In genomic region chr19:56170261-56170660, GRCh38 we compare ENCODE assay signal across 15 cellular contexts. TPM values are rescaled to one million over a fixed set of nuclear protein-coding genes. Genes with fewer than 3 reads are reported as not detected.
A peak's percentile ranks its signal among the peaks of the same experiment; 100 is the strongest.
DNase-seq lines count a peak whose midpoint lies in the region; ATAC-seq, FAIRE-seq and TF ChIP-seq lines count a peak whose summit lies in the region.
"Had no signal": no experiment of that assay in that cellular context is flagged by ENCODE, and none has a peak within 500 bp of the region (broad histone marks: within the 10 kb centered on the region; RNA-seq: fewer than 3 reads in every experiment).

No MANE protein-coding gene starts in this region.

- no peaks in the 10 kb centered on the region for H4K20me1 ChIP-seq in SK-N-SH (ENCODE audit: insufficient read depth)

- no peak for TF ChIP-seq POLR2A in A549 (IDR thresholded peaks at IDR 0.05; ENCODE audit: low read length)

- no peaks in the 10 kb centered on the region; the same call in 2 of the 3 replicates for H3K9me3 ChIP-seq in A549
- no peaks in the 10 kb centered on the region for H3K9me3 ChIP-seq in SK-N-SH
- H3K9me3 ChIP-seq: prostate gland, tibial artery had no signal

- peak overlapping the region; percentile 29; the same call in 1 of the 3 replicates for H3K4me2 ChIP-seq in A549
- H3K4me2 ChIP-seq in SK-N-SH = no peak overlapping the region

- no peak overlapping the region for H2AFZ ChIP-seq in SK-N-SH (ENCODE audit: low read depth)

- H3F3A ChIP-seq in SK-N-SH (replicated peaks; ENCODE audit: insufficient read depth) = no peaks in the 10 kb centered on the region

- no peaks in the 10 kb centered on the region for H3K79me2 ChIP-seq in SK-N-SH (ENCODE audit: insufficient read depth)

- DNase-seq in A549 (ENCODE audit: low read depth in 1 of 2, low spot score in 1 of 2) = peak in 1 of 2 experiments; percentile 73
- peak; percentile 32 for DNase-seq in HTR-8/SVneo (ENCODE audit: insufficient read length, low spot score)
- DNase-seq in SK-N-SH = no peak
- DNase-seq in iris pigment epithelial cell (ENCODE audit: low read depth) = peak; percentile 52
- no peak for DNase-seq in NCI-H1694 treated with DMSO at 0.1 percent for 48 hours (lab: John Stamatoyannopoulos, UW)
- DNase-seq in HEK293T (ENCODE audit: extremely low spot score) = no peak
- DNase-seq: amygdala, NCI-H2171, tibial artery had no signal

- H3K27me3 ChIP-seq in SK-N-SH (ENCODE audit: insufficient read depth) = peaks cover 37% of the 10 kb centered on the region; the same call in 1 of the 2 replicates

- TF ChIP-seq CTCF in A549 (IDR thresholded peaks at IDR 0.05) = no peak
- no peak for TF ChIP-seq CTCF in SK-N-SH (IDR thresholded peaks at IDR 0.05)

- CTCF ChIA-PET in A549 (lab: Yijun Ruan, JAX) (interaction anchor here (0.7 to 2.1 kb wide), 4 partner anchors 9 to 170 kb away, joined by 3 to 7 read pairs (median 3); no protein-coding TSS in a partner anchor), SK-N-SH (lab: Yijun Ruan, JAX) (interaction anchor here (1.5 to 7.1 kb wide), 5 partner anchors 15 to 175 kb away, joined by 4 to 56 read pairs (median 46); no protein-coding TSS in a partner anchor), HEK293T (lab: Yijun Ruan, JAX) (no interaction called here)

- no peaks in the 10 kb centered on the region for H3K4me1 ChIP-seq in A549
- no peaks in the 10 kb centered on the region for H3K4me1 ChIP-seq in SK-N-SH (ENCODE audit: control insufficient read depth in 1 of 2, insufficient read depth in 2 of 2, low read depth in 1 of 2, low read length in 1 of 2)
- H3K4me1 ChIP-seq: prostate gland, tibial artery had no signal

- H3K27ac ChIP-seq in A549 (no peak overlapping the region), SK-N-SH (ENCODE audit: low read depth in 2 of 2, low read length in 1 of 2) (no peak overlapping the region)
- H3K27ac ChIP-seq: prostate gland, tibial artery had no signal

- FAIRE-seq in A549 (lab: Jason Lieb, UNC) (no peak), HTR-8/SVneo (lab: Jason Lieb, UNC) (no peak)

- H3K9ac ChIP-seq in SK-N-SH = no peak overlapping the region

- TF ChIP-seq EP300 in A549 (IDR thresholded peaks at IDR 0.05) (no peak), SK-N-SH (IDR thresholded peaks at IDR 0.05; ENCODE audit: borderline replicate concordance in 1 of 2, low read depth in 1 of 2, low read length in 1 of 2) (no peak)

- WGBS in A549 (ENCODE audit: missing lambda C conversion rate) = 36% methylated on average over 14 of the region's 14 CpGs
- 25% methylated on average over 14 of the region's 14 CpGs for WGBS in SK-N-SH (ENCODE audit: low lambda C conversion rate)

- no peaks in the 10 kb centered on the region for H3K36me3 ChIP-seq in SK-N-SH (replicated peaks in 1 of 2; ENCODE audit: control insufficient read depth in 1 of 2, insufficient read depth in 2 of 2, low read length in 1 of 2)
- H3K36me3 ChIP-seq: prostate gland, tibial artery had no signal

- TF ChIP-seq RAD21 in A549 (conservative IDR thresholded peaks at IDR 0.05 in 1 of 2, IDR thresholded peaks at IDR 0.05 in 1 of 2) (no peak), SK-N-SH (IDR thresholded peaks at IDR 0.05; ENCODE audit: low read length) (no peak)

- ATAC-seq in A549 (peak; percentile 64 to 79), HG03196 (IDR thresholded peaks at IDR 0.05; ENCODE audit: unreplicated experiment) (no peak), GM18861 (IDR thresholded peaks at IDR 0.05; ENCODE audit: unreplicated experiment) (no peak)
- ATAC-seq: HCT116, left lobe of liver had no signal

- no peaks in the 10 kb centered on the region for H3K9me2 ChIP-seq in SK-N-SH

- POLR2A ChIA-PET in A549 (lab: Yijun Ruan, JAX) (interaction anchor here (1.0 kb wide), 1 partner anchor 49 kb away, joined by 4 read pairs; the partner anchor contains the start of gene ZNF787), SK-N-SH (lab: Yijun Ruan, JAX) (no interaction called here), HEK293T (lab: Yijun Ruan, JAX) (no interaction called here)

- H3K4me3 ChIP-seq in A549 = no peak overlapping the region
- no peak overlapping the region for H3K4me3 ChIP-seq in SK-N-SH (ENCODE audit: low read depth in 2 of 2, low read length in 1 of 2)
- H3K4me3 ChIP-seq: prostate gland, tibial artery had no signal

TF ChIP-seq in A549, 52 proteins besides CTCF, POLR2A, EP300 and RAD21 (continues in another document):
- TF ChIP-seq FOXS1 (CRISPR knock-in tag; IDR thresholded peaks at IDR 0.05) (no peak), CBX2 (IDR thresholded peaks at IDR 0.05; ENCODE audit: borderline replicate concordance, low read depth) (no peak), MAFK (IDR thresholded peaks at IDR 0.05; ENCODE audit: partially characterized antibody) (peak; percentile 94)

TF ChIP-seq in SK-N-SH, 30 proteins besides CTCF, POLR2A, EP300 and RAD21 (continues in another document):
- peak; percentile 80 for TF ChIP-seq USF1 (IDR thresholded peaks at IDR 0.05; ENCODE audit: borderline replicate concordance, low read depth)
- no peak for TF ChIP-seq CHD2 (IDR thresholded peaks at IDR 0.05; ENCODE audit: low read length, partially characterized antibody)
- peak; percentile 45; the same call in 1 of the 2 replicates for TF ChIP-seq NFIC (IDR thresholded peaks at IDR 0.05; ENCODE audit: borderline replicate concordance)
- TF ChIP-seq EZH2phosphoT487 (IDR thresholded peaks at IDR 0.05; ENCODE audit: borderline replicate concordance, low read depth) = no peak

TF ChIP-seq in HEK293T, 16 proteins besides CTCF, POLR2A, EP300 and RAD21 (continues in another document):
- TF ChIP-seq TARDBP (IDR thresholded peaks at IDR 0.05) (no peak), CTBP1 (IDR thresholded peaks at IDR 0.05; ENCODE audit: borderline replicate concordance) (no peak), NFRKB (IDR thresholded peaks at IDR 0.05) (no peak), BHLHE40 (IDR thresholded peaks at IDR 0.05; ENCODE audit: borderline replicate concordance) (no peak), ZNF384 (IDR thresholded peaks at IDR 0.05) (no peak), ARNT (IDR thresholded peaks at IDR 0.05) (no peak), ELF4 (IDR thresholded peaks at IDR 0.05) (no peak), FOXA1 (IDR thresholded peaks at IDR 0.05) (no peak), LEF1 (IDR thresholded peaks at IDR 0.05; ENCODE audit: borderline replicate concordance) (no peak), FOXM1 (IDR thresholded peaks at IDR 0.05; ENCODE audit: borderline replicate concordance) (no peak), HDGF (IDR thresholded peaks at IDR 0.05; ENCODE audit: borderline replicate concordance) (no peak), FOXK2 (IDR thresholded peaks at IDR 0.05) (no peak), SUZ12 (IDR thresholded peaks at IDR 0.05) (no peak), SP1 (IDR thresholded peaks at IDR 0.05) (no peak)

RNA-seq across cellular contexts. Expression of gene GALP, which starts 5.5 kb away (rescaled TPM):
- polyA plus RNA-seq in A549 (2011; rRNA removed) = not detected in 2 replicates
- not detected in 2 replicates for polyA plus RNA-seq in A549 (2012; cell fraction: cytosol; rRNA removed)
- not detected in 2 replicates for polyA plus RNA-seq in A549 (2012; cell fraction: nucleus; rRNA removed)
- not detected in 3 replicates for polyA plus RNA-seq in A549 (2017; fragmentation: RNase III; extraction: RNeasy Plus Mini Kit Qiagen cat#74134 plus additional on column Dnase treatment)
- polyA minus RNA-seq in A549 (2011; rRNA and poly(A)+ RNA removed) = not detected in 2 replicates
- not detected in 2 replicates for polyA plus RNA-seq in SK-N-SH (2012; rRNA removed)
- not detected in 2 replicates for polyA plus RNA-seq in SK-N-SH (2012; cell fraction: cytosol; rRNA removed)
- not detected in 2 replicates for polyA plus RNA-seq in SK-N-SH (2012; cell fraction: nucleus; rRNA removed)
- polyA plus RNA-seq: fibroblast of lung had no signal

RNA-seq across cellular contexts. Expression of gene ZSCAN5B, which starts 27.3 kb away (rescaled TPM):
- polyA plus RNA-seq in A549 (2011; rRNA removed) = 0.07 TPM in 1 of 2 replicates, not detected in the other
- not detected in 2 replicates for polyA plus RNA-seq in A549 (2012; cell fraction: cytosol; rRNA removed)
- not detected in 2 replicates for polyA plus RNA-seq in A549 (2012; cell fraction: nucleus; rRNA removed)
- polyA plus RNA-seq in A549 (2017; fragmentation: RNase III; extraction: RNeasy Plus Mini Kit Qiagen cat#74134 plus additional on column Dnase treatment) = not detected in 3 replicates
- 0.62 TPM in 1 of 2 replicates, not detected in the other for polyA minus RNA-seq in A549 (2011; rRNA and poly(A)+ RNA removed)
- polyA plus RNA-seq in SK-N-SH (2012; rRNA removed) = not detected in 2 replicates
- polyA plus RNA-seq in SK-N-SH (2012; cell fraction: cytosol; rRNA removed) = not detected in 2 replicates
- polyA plus RNA-seq in SK-N-SH (2012; cell fraction: nucleus; rRNA removed) = not detected in 2 replicates
- polyA plus RNA-seq: fibroblast of lung had no signal

RNA-seq across cellular contexts. Expression of gene ZNF444, which starts 29.2 kb away (rescaled TPM):
- 10.5 and 16.5 TPM in 2 replicates for polyA plus RNA-seq in A549 (2011; rRNA removed)
- polyA plus RNA-seq in A549 (2012; cell fraction: cytosol; rRNA removed) = 25.2 and 37.2 TPM in 2 replicates
- polyA plus RNA-seq in A549 (2012; cell fraction: nucleus; rRNA removed) = 65.0 and 72.7 TPM in 2 replicates
- polyA plus RNA-seq in A549 (2017; fragmentation: RNase III; extraction: RNeasy Plus Mini Kit Qiagen cat#74134 plus additional on column Dnase treatment) = 23.1 to 26.2 TPM (median 25.5 TPM) in 3 replicates
- 15.4 and 15.6 TPM in 2 replicates for polyA minus RNA-seq in A549 (2011; rRNA and poly(A)+ RNA removed)
- polyA plus RNA-seq in SK-N-SH (2012; rRNA removed) = 21.8 and 23.2 TPM in 2 replicates
- polyA plus RNA-seq in SK-N-SH (2012; cell fraction: cytosol; rRNA removed) = 9.6 and 13.9 TPM in 2 replicates
- polyA plus RNA-seq in SK-N-SH (2012; cell fraction: nucleus; rRNA removed) = 68.1 and 90.5 TPM in 2 replicates

RNA-seq across cellular contexts. Expression of gene ZSCAN5C, which starts 31.8 kb away (rescaled TPM):
- not detected in 2 replicates for polyA plus RNA-seq in A549 (2011; rRNA removed)
- polyA plus RNA-seq in A549 (2012; cell fraction: cytosol; rRNA removed) = not detected in 2 replicates
- not detected in 2 replicates for polyA plus RNA-seq in A549 (2012; cell fraction: nucleus; rRNA removed)
- polyA plus RNA-seq in A549 (2017; fragmentation: RNase III; extraction: RNeasy Plus Mini Kit Qiagen cat#74134 plus additional on column Dnase treatment) = not detected in 3 replicates
- not detected in 2 replicates for polyA minus RNA-seq in A549 (2011; rRNA and poly(A)+ RNA removed)
- not detected in 2 replicates for polyA plus RNA-seq in SK-N-SH (2012; rRNA removed)
- polyA plus RNA-seq in SK-N-SH (2012; cell fraction: cytosol; rRNA removed) = not detected in 2 replicates
- not detected in 2 replicates for polyA plus RNA-seq in SK-N-SH (2012; cell fraction: nucleus; rRNA removed)
- polyA plus RNA-seq: fibroblast of lung had no signal

RNA-seq across cellular contexts. Expression of gene ZNF787, which starts 49.2 kb away (rescaled TPM):
- polyA plus RNA-seq in A549 (2011; rRNA removed) = 10.7 and 12.5 TPM in 2 replicates
- 30.2 and 54.5 TPM in 2 replicates for polyA plus RNA-seq in A549 (2012; cell fraction: cytosol; rRNA removed)
- polyA plus RNA-seq in A549 (2012; cell fraction: nucleus; rRNA removed) = 44.0 and 78.8 TPM in 2 replicates
- 35.1 to 39.3 TPM (median 36.7 TPM) in 3 replicates for polyA plus RNA-seq in A549 (2017; fragmentation: RNase III; extraction: RNeasy Plus Mini Kit Qiagen cat#74134 plus additional on column Dnase treatment)
- 7.8 and 9.9 TPM in 2 replicates for polyA minus RNA-seq in A549 (2011; rRNA and poly(A)+ RNA removed)
- polyA plus RNA-seq in SK-N-SH (2012; rRNA removed) = 14.3 and 16.0 TPM in 2 replicates
- polyA plus RNA-seq in SK-N-SH (2012; cell fraction: cytosol; rRNA removed) = 5.9 and 10.5 TPM in 2 replicates
- polyA plus RNA-seq in SK-N-SH (2012; cell fraction: nucleus; rRNA removed) = 23.9 and 26.9 TPM in 2 replicates

Comparison
In these comparisons a context has a peak if more than half of its experiments do, and no peak if none do; other contexts are left out.
1. ATAC-seq: peak in A549 (2 of 2); none in HG03196 (single experiment) and GM18861 (single experiment).
2. DNase-seq: peak in HTR-8/SVneo (single experiment) and iris pigment epithelial cell (single experiment); none in SK-N-SH (single experiment), NCI-H1694 treated with DMSO at 0.1 percent for 48 hours (single experiment) and HEK293T (single experiment).
3. Of the 12 proteins assayed by ChIP-seq in both A549 and SK-N-SH: peak only in A549: USF2; only in SK-N-SH: FOSL2, MAX and REST; in both: none; in neither: 8.